Comparison of ENCODE assay signal across 1 cellular context in genomic region chr11:122981388-122982264, GRCh38.
TF ChIP-seq lines count a peak whose summit lies in the region.

BSX (minus strand) TSS chr11:122981834; CDS start chr11:122981671, 163 bp downstream.

TF ChIP-seq in K562, 482 proteins besides CTCF, POLR2A, EP300 and RAD21 (continued from another document):
- TF ChIP-seq SFPQ (IDR thresholded peaks at IDR 0.05; ENCODE audit: low read depth, low read length) (no peak), VEZF1 (CRISPR knock-in tag; IDR thresholded peaks at IDR 0.05) (peak; percentile 55; the same call in 1 of the 2 replicates)
